26 cellular contexts compared by ENCODE assay signal in genomic region chr9:123421211-123421585, GRCh38.
A peak's percentile ranks its signal among the peaks of the same experiment; 100 is the strongest.
DNase-seq lines count a peak whose midpoint lies in the region; ATAC-seq and TF ChIP-seq lines count a peak whose summit lies in the region.
"Had no signal": no experiment of that assay in that cellular context is flagged by ENCODE, and none has a peak within 500 bp of the region (broad histone marks: within the 10 kb centered on the region; RNA-seq: fewer than 3 reads in every experiment).

No MANE protein-coding gene starts in this region.

- no peaks in the 10 kb centered on the region for H3K9me3 Mint-ChIP-seq in activated naive CD4-positive, alpha-beta T cell treated with anti-CD3 and anti-CD28 coated beads, Interleukin-2, amount 10 ng/mL, durations not matched to agents 7 days and 5 days
- H3K9me3 Mint-ChIP-seq in activated naive CD4-positive, alpha-beta T cell treated with anti-CD3 and anti-CD28 coated beads for 36 hours, result no peaks in the 10 kb centered on the region
- H3K9me3 Mint-ChIP-seq in chondrocyte (ENCODE audit: low read depth) (no peaks in the 10 kb centered on the region), neural progenitor cell (no peaks in the 10 kb centered on the region)
- no peaks in the 10 kb centered on the region for H3K9me3 Mint-ChIP-seq in stimulated activated naive B cell treated with anti-CD40 and anti-IgM and Interleukin-4, amounts not matched to agents 10 μg/mL and 1 μg/mL and 100 μg/mL, for 72 hours
- H3K9me3 Mint-ChIP-seq in stimulated activated naive CD8-positive, alpha-beta T cell treated with anti-CD3 and anti-CD28 coated beads, Interleukin-15, amount 100 ng/mL, for 72 hours, result no peaks in the 10 kb centered on the region
- H3K9me3 Mint-ChIP-seq: CD4-positive, CD25-positive, alpha-beta regulatory T cell; H9 had no signal

- H3K4me2 ChIP-seq in neural progenitor cell, result peak overlapping the region; percentile 27

- H3K9me3 ChIP-seq in neural progenitor cell (ENCODE audit: low read depth), result no peaks in the 10 kb centered on the region
- H3K9me3 ChIP-seq: BE2C, SJCRH30 had no signal

- no peaks in the 10 kb centered on the region for H3K27me3 Mint-ChIP-seq in activated naive CD4-positive, alpha-beta T cell treated with anti-CD3 and anti-CD28 coated beads, Interleukin-2, amount 10 ng/mL, durations not matched to agents 7 days and 5 days
- no peaks in the 10 kb centered on the region for H3K27me3 Mint-ChIP-seq in activated naive CD4-positive, alpha-beta T cell treated with anti-CD3 and anti-CD28 coated beads for 36 hours (ENCODE audit: low read depth)
- no peaks in the 10 kb centered on the region for H3K27me3 Mint-ChIP-seq in chondrocyte (ENCODE audit: low read depth)
- H3K27me3 Mint-ChIP-seq in neural progenitor cell (ENCODE audit: insufficient read depth, low read depth), result peaks cover 10% of the 10 kb centered on the region
- no peaks in the 10 kb centered on the region for H3K27me3 Mint-ChIP-seq in stimulated activated naive B cell treated with anti-CD40 and anti-IgM and Interleukin-4, amounts not matched to agents 10 μg/mL and 1 μg/mL and 100 μg/mL, for 72 hours
- H3K27me3 Mint-ChIP-seq in stimulated activated naive CD8-positive, alpha-beta T cell treated with anti-CD3 and anti-CD28 coated beads, Interleukin-15, amount 100 ng/mL, for 72 hours, result no peaks in the 10 kb centered on the region
- H3K27me3 Mint-ChIP-seq: CD4-positive, CD25-positive, alpha-beta regulatory T cell had no signal

- peaks cover 18% of the 10 kb centered on the region for H4K20me1 ChIP-seq in neural progenitor cell (ENCODE audit: low read depth)

- H3K27me3 ChIP-seq in neural progenitor cell, result no peaks in the 10 kb centered on the region
- H3K27me3 ChIP-seq: BE2C, SJCRH30 had no signal

- no peak for TF ChIP-seq CTCF in chondrocyte (IDR thresholded peaks at IDR 0.05)
- no peak for TF ChIP-seq CTCF in neural progenitor cell (IDR thresholded peaks at IDR 0.05)

- H3K9ac ChIP-seq in neural progenitor cell, result no peak overlapping the region
- H3K9ac ChIP-seq: GM23248 had no signal

- H3K79me2 ChIP-seq in neural progenitor cell (ENCODE audit: low read depth), result no peaks in the 10 kb centered on the region

- H3F3A ChIP-seq in neural progenitor cell (ENCODE audit: low read depth), result no peaks in the 10 kb centered on the region

- H3K27ac Mint-ChIP-seq in activated naive CD4-positive, alpha-beta T cell treated with anti-CD3 and anti-CD28 coated beads, Interleukin-2, amount 10 ng/mL, durations not matched to agents 7 days and 5 days, result no peak overlapping the region
- no peak overlapping the region for H3K27ac Mint-ChIP-seq in activated naive CD4-positive, alpha-beta T cell treated with anti-CD3 and anti-CD28 coated beads for 36 hours
- H3K27ac Mint-ChIP-seq in chondrocyte (ENCODE audit: unreplicated experiment) (no peak overlapping the region), neural progenitor cell (peak overlapping the region; percentile 40)
- peak overlapping the region; percentile 14 for H3K27ac Mint-ChIP-seq in stimulated activated naive B cell treated with anti-CD40 and anti-IgM and Interleukin-4, amounts not matched to agents 10 μg/mL and 1 μg/mL and 100 μg/mL, for 72 hours
- peak overlapping the region in 1 of 2 donors; percentile 38 for H3K27ac Mint-ChIP-seq in stimulated activated naive CD8-positive, alpha-beta T cell treated with anti-CD3 and anti-CD28 coated beads, Interleukin-15, amount 100 ng/mL, for 72 hours
- H3K27ac Mint-ChIP-seq: CD4-positive, CD25-positive, alpha-beta regulatory T cell had no signal

- no peaks in the 10 kb centered on the region for H3K4me1 Mint-ChIP-seq in activated naive CD4-positive, alpha-beta T cell treated with anti-CD3 and anti-CD28 coated beads, Interleukin-2, amount 10 ng/mL, durations not matched to agents 7 days and 5 days
- no peaks in the 10 kb centered on the region for H3K4me1 Mint-ChIP-seq in activated naive CD4-positive, alpha-beta T cell treated with anti-CD3 and anti-CD28 coated beads for 36 hours (ENCODE audit: low read depth)
- H3K4me1 Mint-ChIP-seq in chondrocyte (ENCODE audit: low read depth), result no peaks in the 10 kb centered on the region
- H3K4me1 Mint-ChIP-seq in neural progenitor cell, result peaks cover 67% of the 10 kb centered on the region
- H3K4me1 Mint-ChIP-seq in stimulated activated naive B cell treated with anti-CD40 and anti-IgM and Interleukin-4, amounts not matched to agents 10 μg/mL and 1 μg/mL and 100 μg/mL, for 72 hours, result peaks cover 2 to 7% of the 10 kb centered on the region in 2 donors
- H3K4me1 Mint-ChIP-seq in stimulated activated naive CD8-positive, alpha-beta T cell treated with anti-CD3 and anti-CD28 coated beads, Interleukin-15, amount 100 ng/mL, for 72 hours, result peaks cover 2% of the 10 kb centered on the region
- H3K4me1 Mint-ChIP-seq: CD4-positive, CD25-positive, alpha-beta regulatory T cell had no signal

- CTCF ChIA-PET in activated naive CD4-positive, alpha-beta T cell treated with anti-CD3 and anti-CD28 coated beads, Interleukin-2, amount 10 ng/mL, durations not matched to agents 7 days and 5 days (lab: Charles Lee), result no interaction called here
- CTCF ChIA-PET in activated naive CD4-positive, alpha-beta T cell treated with anti-CD3 and anti-CD28 coated beads for 36 hours (lab: Charles Lee), result no interaction called here

- intact Hi-C loops in activated naive CD4-positive, alpha-beta T cell treated with anti-CD3 and anti-CD28 coated beads for 36 hours (cut with micrococcal nuclease), result no loop called here

- peaks cover 46% of the 10 kb centered on the region for H3K4me1 ChIP-seq in neural progenitor cell
- H3K4me1 ChIP-seq: BE2C, SJCRH30 had no signal

- no peak overlapping the region for H3K4me3 ChIP-seq in neural progenitor cell
- H3K4me3 ChIP-seq: GM23248, K562, SJCRH30 had no signal

- H3K36me3 Mint-ChIP-seq in activated naive CD4-positive, alpha-beta T cell treated with anti-CD3 and anti-CD28 coated beads, Interleukin-2, amount 10 ng/mL, durations not matched to agents 7 days and 5 days, result no peaks in the 10 kb centered on the region
- peaks cover 4% of the 10 kb centered on the region for H3K36me3 Mint-ChIP-seq in activated naive CD4-positive, alpha-beta T cell treated with anti-CD3 and anti-CD28 coated beads for 36 hours (ENCODE audit: low read depth)
- H3K36me3 Mint-ChIP-seq in chondrocyte (ENCODE audit: low read depth) (peaks cover 12% of the 10 kb centered on the region), neural progenitor cell (peaks cover 10% of the 10 kb centered on the region)
- H3K36me3 Mint-ChIP-seq in stimulated activated naive B cell treated with anti-CD40 and anti-IgM and Interleukin-4, amounts not matched to agents 10 μg/mL and 1 μg/mL and 100 μg/mL, for 72 hours, result peaks cover 29 to 32% of the 10 kb centered on the region in 2 donors

- no peak overlapping the region for H2AFZ ChIP-seq in neural progenitor cell (replicated peaks)
- H2AFZ ChIP-seq: GM23248 had no signal

- no peak overlapping the region for H3K27ac ChIP-seq in neural progenitor cell
- H3K27ac ChIP-seq: GM23248, SJCRH30 had no signal

- no peaks in the 10 kb centered on the region for H3K36me3 ChIP-seq in neural progenitor cell
- H3K36me3 ChIP-seq: BE2C, SJCRH30 had no signal

- no peak for ATAC-seq in stimulated activated naive B cell treated with anti-CD40 and anti-IgM and Interleukin-4, amounts not matched to agents 10 μg/mL and 1 μg/mL and 100 μg/mL, for 72 hours (replicated peaks)
- no peak for ATAC-seq in stimulated activated naive CD8-positive, alpha-beta T cell treated with anti-CD3 and anti-CD28 coated beads, Interleukin-15, amount 100 ng/mL, for 72 hours
- ATAC-seq: HepG2, K562, PC-3 had no signal

- no peak overlapping the region for H3K4me3 Mint-ChIP-seq in activated naive CD4-positive, alpha-beta T cell treated with anti-CD3 and anti-CD28 coated beads, Interleukin-2, amount 10 ng/mL, durations not matched to agents 7 days and 5 days
- no peak overlapping the region for H3K4me3 Mint-ChIP-seq in activated naive CD4-positive, alpha-beta T cell treated with anti-CD3 and anti-CD28 coated beads for 36 hours
- H3K4me3 Mint-ChIP-seq in chondrocyte (ENCODE audit: unreplicated experiment) (no peak overlapping the region), neural progenitor cell (no peak overlapping the region)
- no peak overlapping the region for H3K4me3 Mint-ChIP-seq in stimulated activated naive B cell treated with anti-CD40 and anti-IgM and Interleukin-4, amounts not matched to agents 10 μg/mL and 1 μg/mL and 100 μg/mL, for 72 hours
- H3K4me3 Mint-ChIP-seq in stimulated activated naive CD8-positive, alpha-beta T cell treated with anti-CD3 and anti-CD28 coated beads, Interleukin-15, amount 100 ng/mL, for 72 hours, result no peak overlapping the region
- H3K4me3 Mint-ChIP-seq: CD4-positive, CD25-positive, alpha-beta regulatory T cell; H9 had no signal

- peak; percentile 5 for DNase-seq in activated naive CD4-positive, alpha-beta T cell treated with anti-CD3 and anti-CD28 coated beads, Interleukin-2, amount 10 ng/mL, durations not matched to agents 7 days and 5 days
- DNase-seq in activated naive CD4-positive, alpha-beta T cell treated with anti-CD3 and anti-CD28 coated beads for 36 hours, result no peak
- DNase-seq in chondrocyte (ENCODE audit: low spot score) (peak; percentile 61), neural progenitor cell (ENCODE audit: low spot score) (no peak), NCI-H1694 (lab: John Stamatoyannopoulos, UW) (no peak)
- DNase-seq in stimulated activated naive B cell treated with anti-CD40 and anti-IgM and Interleukin-4, amounts not matched to agents 10 μg/mL and 1 μg/mL and 100 μg/mL, for 72 hours, result no peak
- no peak for DNase-seq in stimulated activated naive CD8-positive, alpha-beta T cell treated with anti-CD3 and anti-CD28 coated beads, Interleukin-15, amount 100 ng/mL, for 72 hours
- DNase-seq in stimulated activated CD4-positive, alpha-beta T cell treated with anti-CD3 and anti-CD28 coated beads, Interleukin-2, amount 100 ng/mL, for 48 hours, result no peak
- DNase-seq: 8988T; ACHN; BE2C; CD4-positive, CD25-positive, alpha-beta regulatory T cell; DMS53; GM23248; H9; NCI-H1092 treated with DMSO at 0.1 percent for 48 hours; NCI-H1436; NCI-H187 treated with DMSO at 0.1 percent for 48 hours; NCI-H446; NCI-H526; NCI-H82; NK-92 treated with Interleukin-12 subunit alpha and Interleukin-12 subunit beta, amount 100 ng/mL, for 24 hours; PC-3; SJCRH30 had no signal

Comparison
In these comparisons a context has a peak if more than half of its experiments do, and no peak if none do; other contexts are left out.
1. DNase-seq: peak in activated naive CD4-positive, alpha-beta T cell treated with anti-CD3 and anti-CD28 coated beads, Interleukin-2, amount 10 ng/mL, durations not matched to agents 7 days and 5 days (single experiment) and chondrocyte (single experiment); none in activated naive CD4-positive, alpha-beta T cell treated with anti-CD3 and anti-CD28 coated beads for 36 hours (single experiment), neural progenitor cell (single experiment), stimulated activated naive B cell treated with anti-CD40 and anti-IgM and Interleukin-4, amounts not matched to agents 10 μg/mL and 1 μg/mL and 100 μg/mL, for 72 hours (single experiment), NCI-H1694 (single experiment), stimulated activated naive CD8-positive, alpha-beta T cell treated with anti-CD3 and anti-CD28 coated beads, Interleukin-15, amount 100 ng/mL, for 72 hours (0 of 2) and stimulated activated CD4-positive, alpha-beta T cell treated with anti-CD3 and anti-CD28 coated beads, Interleukin-2, amount 100 ng/mL, for 48 hours (0 of 2).
2. H3K27ac Mint-ChIP-seq: peak in neural progenitor cell (single experiment) and stimulated activated naive B cell treated with anti-CD40 and anti-IgM and Interleukin-4, amounts not matched to agents 10 μg/mL and 1 μg/mL and 100 μg/mL, for 72 hours (single experiment); none in activated naive CD4-positive, alpha-beta T cell treated with anti-CD3 and anti-CD28 coated beads, Interleukin-2, amount 10 ng/mL, durations not matched to agents 7 days and 5 days (single experiment), activated naive CD4-positive, alpha-beta T cell treated with anti-CD3 and anti-CD28 coated beads for 36 hours (single experiment) and chondrocyte (single experiment).